In genomic region chr21:45365186-45365607, GRCh38 we compare ENCODE assay signal across 2 cellular contexts.
TF ChIP-seq lines count a peak whose summit lies in the region.

No MANE protein-coding gene starts in this region.

TF ChIP-seq in HCT116, 20 proteins besides CTCF, POLR2A, EP300 and RAD21:
- TF ChIP-seq SIN3A (IDR thresholded peaks at IDR 0.05; ENCODE audit: low read depth) = no peak
- TF ChIP-seq, protein P1, sequence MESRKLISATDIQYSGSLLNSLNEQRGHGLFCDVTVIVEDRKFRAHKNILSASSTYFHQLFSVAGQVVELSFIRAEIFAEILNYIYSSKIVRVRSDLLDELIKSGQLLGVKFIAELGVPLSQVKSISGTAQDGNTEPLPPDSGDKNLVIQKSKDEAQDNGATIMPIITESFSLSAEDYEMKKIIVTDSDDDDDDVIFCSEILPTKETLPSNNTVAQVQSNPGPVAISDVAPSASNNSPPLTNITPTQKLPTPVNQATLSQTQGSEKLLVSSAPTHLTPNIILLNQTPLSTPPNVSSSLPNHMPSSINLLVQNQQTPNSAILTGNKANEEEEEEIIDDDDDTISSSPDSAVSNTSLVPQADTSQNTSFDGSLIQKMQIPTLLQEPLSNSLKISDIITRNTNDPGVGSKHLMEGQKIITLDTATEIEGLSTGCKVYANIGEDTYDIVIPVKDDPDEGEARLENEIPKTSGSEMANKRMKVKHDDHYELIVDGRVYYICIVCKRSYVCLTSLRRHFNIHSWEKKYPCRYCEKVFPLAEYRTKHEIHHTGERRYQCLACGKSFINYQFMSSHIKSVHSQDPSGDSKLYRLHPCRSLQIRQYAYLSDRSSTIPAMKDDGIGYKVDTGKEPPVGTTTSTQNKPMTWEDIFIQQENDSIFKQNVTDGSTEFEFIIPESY (IDR thresholded peaks at IDR 0.05; ENCODE audit: extremely low read depth, insufficient replicate concordance, low read length) = no peak
- no peak for TF ChIP-seq ZFX (IDR thresholded peaks at IDR 0.05)
- TF ChIP-seq POLR2AphosphoS5 (IDR thresholded peaks at IDR 0.05; ENCODE audit: low read depth, low read length) = no peak
- TF ChIP-seq SRF (IDR thresholded peaks at IDR 0.05; ENCODE audit: low read depth) = no peak
- no peak for TF ChIP-seq EZH2 (IDR thresholded peaks at IDR 0.05)

TF ChIP-seq in HepG2, 621 proteins besides CTCF, POLR2A, EP300 and RAD21:
- TF ChIP-seq RBFOX2 (IDR thresholded peaks at IDR 0.05; ENCODE audit: low read depth, low read length) (peak; percentile 45), PLSCR1 (CRISPR knock-in tag; IDR thresholded peaks at IDR 0.05; ENCODE audit: borderline replicate concordance) (no peak), RNF219 (CRISPR knock-in tag; IDR thresholded peaks at IDR 0.05) (no peak), ZBTB38 (CRISPR knock-in tag; IDR thresholded peaks at IDR 0.05) (0 out of 2 replicates have a peak, but pooled peaks have one; percentile 0), ZBTB4 (CRISPR knock-in tag; IDR thresholded peaks at IDR 0.05; ENCODE audit: borderline replicate concordance) (0 out of 2 replicates have a peak, but pooled peaks have one; percentile 9), DPF2 (CRISPR knock-in tag; IDR thresholded peaks at IDR 0.05; ENCODE audit: borderline replicate concordance, low read depth) (no peak), ZNF639 (CRISPR knock-in tag; conservative IDR thresholded peaks at IDR 0.05) (no peak), ZNF451 (CRISPR knock-in tag; IDR thresholded peaks at IDR 0.05) (no peak), ELF4 (CRISPR knock-in tag; IDR thresholded peaks at IDR 0.05; ENCODE audit: borderline replicate concordance) (no peak)
- TF ChIP-seq, protein P2, sequence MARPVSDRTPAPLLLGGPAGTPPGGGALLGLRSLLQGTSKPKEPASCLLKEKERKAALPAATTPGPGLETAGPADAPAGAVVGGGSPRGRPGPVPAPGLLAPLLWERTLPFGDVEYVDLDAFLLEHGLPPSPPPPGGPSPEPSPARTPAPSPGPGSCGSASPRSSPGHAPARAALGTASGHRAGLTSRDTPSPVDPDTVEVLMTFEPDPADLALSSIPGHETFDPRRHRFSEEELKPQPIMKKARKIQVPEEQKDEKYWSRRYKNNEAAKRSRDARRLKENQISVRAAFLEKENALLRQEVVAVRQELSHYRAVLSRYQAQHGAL (CRISPR knock-in tag; IDR thresholded peaks at IDR 0.05; ENCODE audit: not compliant biosample characterization) = no peak
